11 cellular contexts compared by ENCODE assay signal in genomic region chr22:41289681-41290080, GRCh38. TPM values are rescaled to one million over a fixed set of nuclear protein-coding genes. Genes with fewer than 3 reads are reported as not detected.
DNase-seq lines count a peak whose midpoint lies in the region; ATAC-seq and TF ChIP-seq lines count a peak whose summit lies in the region.
"Had no signal": no experiment of that assay in that cellular context is flagged by ENCODE, and none has a peak within 500 bp of the region (broad histone marks: within the 10 kb centered on the region; RNA-seq: fewer than 3 reads in every experiment).

No MANE protein-coding gene starts in this region.

- peaks cover 8% of the 10 kb centered on the region for H3K27me3 Mint-ChIP-seq in GM23338 (ENCODE audit: insufficient read depth, low read depth, poor library complexity)

- H3F3A ChIP-seq in GM23338 (replicated peaks; ENCODE audit: low read depth) (peaks cover 13% of the 10 kb centered on the region; the same call in 1 of the 2 replicates), PC-9 (ENCODE audit: insufficient read depth, low read depth) (peaks cover 64% of the 10 kb centered on the region)

- H4K20me1 ChIP-seq in GM23338 (replicated peaks; ENCODE audit: insufficient read depth): peaks cover 8% of the 10 kb centered on the region
- H4K20me1 ChIP-seq in PC-9 (ENCODE audit: insufficient read depth): peaks cover 6% of the 10 kb centered on the region
- H4K20me1 ChIP-seq in hepatocyte (ENCODE audit: insufficient read depth, poor library complexity, severe bottlenecking): no peaks in the 10 kb centered on the region

- H3K9me3 ChIP-seq in PC-9 (ENCODE audit: insufficient read depth, low read depth) (no peaks in the 10 kb centered on the region), hepatocyte (ENCODE audit: low read depth) (no peaks in the 10 kb centered on the region), stomach (no peaks in the 10 kb centered on the region), spleen (no peaks in the 10 kb centered on the region)
- H3K9me3 ChIP-seq: adrenal gland, Peyer's patch had no signal

- TF ChIP-seq CTCF in GM23338 (conservative IDR thresholded peaks at IDR 0.05; ENCODE audit: low read depth in 2 of 2): no peak
- TF ChIP-seq CTCF in PC-9 (conservative IDR thresholded peaks at IDR 0.05): no peak
- no peak for TF ChIP-seq CTCF in hepatocyte (IDR thresholded peaks at IDR 0.05; ENCODE audit: poor library complexity)
- no peak for TF ChIP-seq CTCF in stomach (IDR thresholded peaks at IDR 0.05)
- TF ChIP-seq CTCF in spleen (IDR thresholded peaks at IDR 0.05 in 8 of 11, conservative IDR thresholded peaks at IDR 0.05 in 3 of 11): no peak

- H2AFZ ChIP-seq in GM23338: no peak overlapping the region
- H2AFZ ChIP-seq in PC-9: no peak overlapping the region
- H2AFZ ChIP-seq in hepatocyte: no peak overlapping the region

- H3K9me2 ChIP-seq in GM23338 (ENCODE audit: insufficient read depth) (no peaks in the 10 kb centered on the region), PC-9 (ENCODE audit: insufficient read depth) (no peaks in the 10 kb centered on the region), hepatocyte (replicated peaks; ENCODE audit: insufficient read depth) (no peaks in the 10 kb centered on the region)

- ATAC-seq in GM23338 (no peak), HG03039 (IDR thresholded peaks at IDR 0.05; ENCODE audit: unreplicated experiment) (no peak)

- DNase-seq in GM23338 (ENCODE audit: low spot score) (no peak), PC-9 (no peak), hepatocyte (ENCODE audit: low spot score) (no peak), stomach (no peak), spleen (no peak)
- DNase-seq in activated effector memory CD4-positive, alpha-beta T cell treated with Interleukin-2 at 50 U/mL for 16 hours: no peak
- DNase-seq: adrenal gland, MM.1S, Peyer's patch had no signal

- intact Hi-C loops in PC-9 (cut with micrococcal nuclease; ENCODE audit: unreplicated experiment) (loop anchor here (5.0 kb wide), 2 partner anchors 78 to 93 kb away; partner anchors contain the start of gene TEF), stomach (cut with DNase I; ENCODE audit: low total_unique reads) (no loop called here), spleen (cut with DNase I; ENCODE audit: low total_unique reads) (no loop called here)

- POLR2A ChIA-PET in PC-9 (lab: Charles Lee; ENCODE audit: unreplicated experiment): interaction anchor here (0.6 kb wide), 1 partner anchor 944 kb away, joined by 3 read pairs; no protein-coding TSS in a partner anchor

- TF ChIP-seq POLR2A in stomach (IDR thresholded peaks at IDR 0.05) (no peak), spleen (IDR thresholded peaks at IDR 0.05) (no peak)

- H3K27ac ChIP-seq in GM23338 (ENCODE audit: low read depth): peak overlapping the region; percentile 99
- peak overlapping the region; percentile 93 for H3K27ac ChIP-seq in PC-9
- H3K27ac ChIP-seq in hepatocyte: peak overlapping the region; percentile 97
- peak overlapping the region in 3 of 5 donors; percentile 88 to 92 (median 91) for H3K27ac ChIP-seq in stomach
- peak overlapping the region in 3 of 8 donors; percentile 20 to 92 (median 36) for H3K27ac ChIP-seq in spleen

- peaks cover 35% of the 10 kb centered on the region for H3K4me1 Mint-ChIP-seq in GM23338

- H3K4me2 ChIP-seq in GM23338 (0 out of 2 replicates have a peak overlapping the region, but pooled peaks have one; percentile 23), PC-9 (peak overlapping the region; percentile 96), hepatocyte (no peak overlapping the region)

- BruUV-seq in PC-9 (replicated peaks; lab: Mats Ljungman, UMichigan): no TSS peak

- H3K4me1 ChIP-seq in GM23338 (ENCODE audit: insufficient read depth) (peaks cover 42% of the 10 kb centered on the region), PC-9 (replicated peaks; ENCODE audit: insufficient read depth) (peaks cover 53% of the 10 kb centered on the region), hepatocyte (ENCODE audit: insufficient read depth) (peaks cover 24% of the 10 kb centered on the region), stomach (peaks cover 14 to 44% (median 34%) of the 10 kb centered on the region in 4 donors), spleen (peaks cover 0 to 43% (median 27%) of the 10 kb centered on the region in 6 donors)

- H3K36me3 Mint-ChIP-seq in GM23338 (ENCODE audit: low read depth): peaks cover 12% of the 10 kb centered on the region; the same call in 2 of the 3 replicates

- CTCF ChIA-PET in PC-9 (lab: Charles Lee): no interaction called here

- peaks cover 5% of the 10 kb centered on the region for H3K9me3 Mint-ChIP-seq in GM23338

- no peak overlapping the region; the same call in 2 of the 3 replicates for H3K4me3 Mint-ChIP-seq in GM23338

- no peak for TF ChIP-seq EP300 in stomach (IDR thresholded peaks at IDR 0.05)

- H3K27me3 ChIP-seq in GM23338 (ENCODE audit: insufficient read depth): no peaks in the 10 kb centered on the region
- no peaks in the 10 kb centered on the region for H3K27me3 ChIP-seq in PC-9 (ENCODE audit: insufficient read depth, low read depth)
- no peaks in the 10 kb centered on the region for H3K27me3 ChIP-seq in hepatocyte
- H3K27me3 ChIP-seq in stomach: no peaks in the 10 kb centered on the region
- no peaks in the 10 kb centered on the region for H3K27me3 ChIP-seq in spleen (replicated peaks in 1 of 7)
- H3K27me3 ChIP-seq: adrenal gland, Peyer's patch had no signal

- H3K4me3 ChIP-seq in GM23338 (no peak overlapping the region), PC-9 (no peak overlapping the region), hepatocyte (no peak overlapping the region), stomach (no peak overlapping the region), spleen (no peak overlapping the region)
- H3K4me3 ChIP-seq: adrenal gland, coronary artery, Peyer's patch had no signal

- 96% methylated on average over 1 of the region's 1 CpG for WGBS in hepatocyte (ENCODE audit: low lambda C conversion rate, missing lambda C conversion rate)
- WGBS in stomach, 5 donors: 88 to 100% (median 96%) methylated on average over 1 of the region's 1 CpG
- WGBS in spleen, 5 donors: 87 to 97% (median 90%) methylated on average over 1 of the region's 1 CpG

- peak overlapping the region; percentile 91 for H3K27ac Mint-ChIP-seq in GM23338

- peaks cover 11% of the 10 kb centered on the region for H3K79me2 ChIP-seq in GM23338 (replicated peaks; ENCODE audit: insufficient read depth)
- H3K79me2 ChIP-seq in PC-9 (ENCODE audit: low read depth): peaks cover 20% of the 10 kb centered on the region
- peaks cover 4% of the 10 kb centered on the region for H3K79me2 ChIP-seq in hepatocyte

- H3K36me3 ChIP-seq in GM23338 (ENCODE audit: insufficient read depth): no peaks in the 10 kb centered on the region
- H3K36me3 ChIP-seq in PC-9 (ENCODE audit: low read depth): no peaks in the 10 kb centered on the region
- H3K36me3 ChIP-seq in hepatocyte (replicated peaks; ENCODE audit: insufficient read depth, low read depth): no peaks in the 10 kb centered on the region
- peaks cover 0 to 1% (median under 1%) of the 10 kb centered on the region in 4 donors for H3K36me3 ChIP-seq in stomach
- peaks cover 0 to 2% (median under 1%) of the 10 kb centered on the region in 6 donors for H3K36me3 ChIP-seq in spleen
- H3K36me3 ChIP-seq: Peyer's patch had no signal

TF ChIP-seq in GM23338, 12 proteins besides CTCF, POLR2A, EP300 and RAD21 (continues in another document):
- TF ChIP-seq ZNF331 (CRISPR knock-in tag; IDR thresholded peaks at IDR 0.05; ENCODE audit: low read depth) (no peak), NANOG (IDR thresholded peaks at IDR 0.05; ENCODE audit: borderline replicate concordance) (no peak), ZNF114 (CRISPR knock-in tag; IDR thresholded peaks at IDR 0.05) (no peak), EZH2 (IDR thresholded peaks at IDR 0.05; ENCODE audit: low read depth, unreplicated experiment) (no peak)

RNA-seq across cellular contexts. Expression of gene RANGAP1, which starts 3.7 kb away (rescaled TPM):
- 133 and 141 TPM in 2 replicates for total RNA-seq in GM23338 (2014; rRNA removed; shearing (Covaris generic))
- polyA plus RNA-seq in GM23338 (2016; fragmentation: Nextera tagmentation; extraction: Ambion mirVana) (54.2 and 54.7 TPM in 2 replicates), hepatocyte (34.6 and 38.1 TPM in 2 replicates), stomach (10 to 100 TPM; 29.5 to 40.0 (median 37.0) TPM), spleen (10 to 100 TPM; 26.8 to 52.8 (median 29.0) TPM)
- total RNA-seq in PC-9 (2021) (142 and 160 TPM in 2 replicates), hepatocyte (34.2 and 35.2 TPM in 2 replicates), stomach (100 to 1,000 TPM in 2 of 5 donors, 10 to 100 TPM in 3; 18.9 to 127 (median 61.7) TPM), spleen (10 to 100 TPM; 36.6 to 53.4 (median 43.7) TPM)

RNA-seq across cellular contexts. Expression of gene ZC3H7B, which starts 11.6 kb away (rescaled TPM):
- 51.3 and 61.5 TPM in 2 replicates for total RNA-seq in GM23338 (2014; rRNA removed; shearing (Covaris generic))
- polyA plus RNA-seq in GM23338 (2016; fragmentation: Nextera tagmentation; extraction: Ambion mirVana): 5.7 and 7.0 TPM in 2 replicates
- total RNA-seq in PC-9 (2021): 54.5 and 62.7 TPM in 2 replicates
- 27.1 and 30.5 TPM in 2 replicates for total RNA-seq in hepatocyte
- 6.4 and 6.9 TPM in 2 replicates for polyA plus RNA-seq in hepatocyte
- 10 to 100 TPM in 4 of 5 donors, 1 to 10 TPM in 1; 4.7 to 40.1 (median 29.7) TPM for total RNA-seq in stomach
- polyA plus RNA-seq in stomach: 10 to 100 TPM; 13.5 to 29.0 (median 20.5) TPM
- total RNA-seq in spleen: 10 to 100 TPM; 38.7 to 59.1 (median 53.7) TPM
- polyA plus RNA-seq in spleen: 10 to 100 TPM; 10.5 to 34.2 (median 11.8) TPM

RNA-seq across cellular contexts. Expression of gene CHADL, which starts 49.0 kb away (rescaled TPM):
- total RNA-seq in GM23338 (2014; rRNA removed; shearing (Covaris generic)): 1.5 and 1.6 TPM in 2 replicates
- polyA plus RNA-seq in GM23338 (2016; fragmentation: Nextera tagmentation; extraction: Ambion mirVana): 0.70 TPM in 1 of 2 replicates, not detected in the other
- total RNA-seq in PC-9 (2021): 0.63 and 0.74 TPM in 2 replicates
- 1.00 and 4.5 TPM in 2 replicates for total RNA-seq in hepatocyte
- polyA plus RNA-seq in hepatocyte: 1.2 and 1.4 TPM in 2 replicates
- total RNA-seq in stomach: 10 to 100 TPM in 1 of 5 donors, 1 to 10 TPM in 4; 1.4 to 15.6 (median 5.8) TPM
- 1 to 10 TPM; 2.0 to 5.4 (median 5.4) TPM for polyA plus RNA-seq in stomach
- 1 to 10 TPM in 4 of 7 donors, under 1 TPM in 2, not detected in 1; 0.40 to 2.2 (median 1.2) TPM for total RNA-seq in spleen
- 1 to 10 TPM in 1 of 3 donors, under 1 TPM in 2; 0.89 to 1.3 (median 0.96) TPM for polyA plus RNA-seq in spleen
